In genomic region chr3:113166719-113167492, GRCh38 we compare ENCODE assay signal across 1 cellular context.
TF ChIP-seq lines count a peak whose summit lies in the region.

No MANE protein-coding gene starts in this region.

TF ChIP-seq in HEK293, 187 proteins besides CTCF, POLR2A, EP300 and RAD21 (continued from another document):
- TF ChIP-seq TRIM28 (IDR thresholded peaks at IDR 0.05; ENCODE audit: borderline replicate concordance, low read length) = peak; percentile 68; the same call in 1 of the 2 replicates
- no peak for TF ChIP-seq ZNF560 (tag by site-specific recombination; IDR thresholded peaks at IDR 0.05; ENCODE audit: borderline replicate concordance)
- no peak for TF ChIP-seq PBX3 (CRISPR knock-in tag; IDR thresholded peaks at IDR 0.05)
- TF ChIP-seq ZNF112 (tag by site-specific recombination; IDR thresholded peaks at IDR 0.05) = no peak
- no peak for TF ChIP-seq ZNF561 (tag by site-specific recombination; IDR thresholded peaks at IDR 0.05; ENCODE audit: borderline replicate concordance)
- TF ChIP-seq GFI1B (tag by site-specific recombination; IDR thresholded peaks at IDR 0.05) = no peak; the same call in 1 of the 2 replicates
- peak; percentile 91 for TF ChIP-seq PRDM1 (tag by site-specific recombination; IDR thresholded peaks at IDR 0.05)
- TF ChIP-seq ZNF660 (tag by site-specific recombination; IDR thresholded peaks at IDR 0.05) = 0 out of 2 replicates have a peak, but pooled peaks have one; percentile 14
- no peak for TF ChIP-seq ZNF488 (tag by site-specific recombination; IDR thresholded peaks at IDR 0.05)
- no peak for TF ChIP-seq SP3 (tag by site-specific recombination; IDR thresholded peaks at IDR 0.05)
- TF ChIP-seq ZSCAN18 (tag by site-specific recombination; IDR thresholded peaks at IDR 0.05) = no peak
- no peak for TF ChIP-seq ZNF274 (IDR thresholded peaks at IDR 0.05; ENCODE audit: low read length)
- no peak for TF ChIP-seq ZNF274 (tag by site-specific recombination; IDR thresholded peaks at IDR 0.05; ENCODE audit: borderline replicate concordance)
- TF ChIP-seq, protein P1, sequence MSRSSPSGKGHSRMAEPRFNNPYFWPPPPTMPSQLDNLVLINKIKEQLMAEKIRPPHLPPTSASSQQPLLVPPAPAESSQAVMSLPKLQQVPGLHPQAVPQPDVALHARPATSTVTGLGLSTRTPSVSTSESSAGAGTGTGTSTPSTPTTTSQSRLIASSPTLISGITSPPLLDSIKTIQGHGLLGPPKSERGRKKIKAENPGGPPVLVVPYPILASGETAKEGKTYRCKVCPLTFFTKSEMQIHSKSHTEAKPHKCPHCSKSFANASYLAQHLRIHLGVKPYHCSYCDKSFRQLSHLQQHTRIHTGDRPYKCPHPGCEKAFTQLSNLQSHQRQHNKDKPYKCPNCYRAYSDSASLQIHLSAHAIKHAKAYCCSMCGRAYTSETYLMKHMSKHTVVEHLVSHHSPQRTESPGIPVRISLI (tag by site-specific recombination; IDR thresholded peaks at IDR 0.05) = no peak
- TF ChIP-seq ZNF777 (tag by site-specific recombination; IDR thresholded peaks at IDR 0.05; ENCODE audit: borderline replicate concordance) = no peak
- no peak for TF ChIP-seq ZNF391 (tag by site-specific recombination; IDR thresholded peaks at IDR 0.05; ENCODE audit: borderline replicate concordance, low read depth)
- no peak for TF ChIP-seq ZNF510 (tag by site-specific recombination; IDR thresholded peaks at IDR 0.05; ENCODE audit: insufficient replicate concordance)
- TF ChIP-seq ZNF292 (tag by site-specific recombination; IDR thresholded peaks at IDR 0.05; ENCODE audit: borderline replicate concordance, low read depth) = no peak
- TF ChIP-seq IKZF3 (tag by site-specific recombination; IDR thresholded peaks at IDR 0.05) = peak; percentile 54; the same call in 1 of the 2 replicates
- no peak for TF ChIP-seq KLF7 (tag by site-specific recombination; IDR thresholded peaks at IDR 0.05; ENCODE audit: borderline replicate concordance)
- TF ChIP-seq ZSCAN23 (tag by site-specific recombination; IDR thresholded peaks at IDR 0.05) = 0 out of 2 replicates have a peak, but pooled peaks have one; percentile 76
- no peak for TF ChIP-seq ZNF530 (tag by site-specific recombination; IDR thresholded peaks at IDR 0.05; ENCODE audit: low read depth)
- no peak for TF ChIP-seq ZNF223 (tag by site-specific recombination; IDR thresholded peaks at IDR 0.05)
- TF ChIP-seq, protein P2, sequence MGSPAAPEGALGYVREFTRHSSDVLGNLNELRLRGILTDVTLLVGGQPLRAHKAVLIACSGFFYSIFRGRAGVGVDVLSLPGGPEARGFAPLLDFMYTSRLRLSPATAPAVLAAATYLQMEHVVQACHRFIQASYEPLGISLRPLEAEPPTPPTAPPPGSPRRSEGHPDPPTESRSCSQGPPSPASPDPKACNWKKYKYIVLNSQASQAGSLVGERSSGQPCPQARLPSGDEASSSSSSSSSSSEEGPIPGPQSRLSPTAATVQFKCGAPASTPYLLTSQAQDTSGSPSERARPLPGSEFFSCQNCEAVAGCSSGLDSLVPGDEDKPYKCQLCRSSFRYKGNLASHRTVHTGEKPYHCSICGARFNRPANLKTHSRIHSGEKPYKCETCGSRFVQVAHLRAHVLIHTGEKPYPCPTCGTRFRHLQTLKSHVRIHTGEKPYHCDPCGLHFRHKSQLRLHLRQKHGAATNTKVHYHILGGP (tag by site-specific recombination; IDR thresholded peaks at IDR 0.05) = no peak
- TF ChIP-seq ZNF426 (tag by site-specific recombination; IDR thresholded peaks at IDR 0.05) = no peak
- TF ChIP-seq ZBTB20 (tag by site-specific recombination; IDR thresholded peaks at IDR 0.05) = peak; percentile 17; the same call in 1 of the 2 replicates
- no peak for TF ChIP-seq ZFHX2 (tag by site-specific recombination; conservative IDR thresholded peaks at IDR 0.05)
- TF ChIP-seq MZF1 (tag by site-specific recombination; IDR thresholded peaks at IDR 0.05; ENCODE audit: borderline replicate concordance) = peak; percentile 32; the same call in 1 of the 2 replicates
- TF ChIP-seq, protein P3, sequence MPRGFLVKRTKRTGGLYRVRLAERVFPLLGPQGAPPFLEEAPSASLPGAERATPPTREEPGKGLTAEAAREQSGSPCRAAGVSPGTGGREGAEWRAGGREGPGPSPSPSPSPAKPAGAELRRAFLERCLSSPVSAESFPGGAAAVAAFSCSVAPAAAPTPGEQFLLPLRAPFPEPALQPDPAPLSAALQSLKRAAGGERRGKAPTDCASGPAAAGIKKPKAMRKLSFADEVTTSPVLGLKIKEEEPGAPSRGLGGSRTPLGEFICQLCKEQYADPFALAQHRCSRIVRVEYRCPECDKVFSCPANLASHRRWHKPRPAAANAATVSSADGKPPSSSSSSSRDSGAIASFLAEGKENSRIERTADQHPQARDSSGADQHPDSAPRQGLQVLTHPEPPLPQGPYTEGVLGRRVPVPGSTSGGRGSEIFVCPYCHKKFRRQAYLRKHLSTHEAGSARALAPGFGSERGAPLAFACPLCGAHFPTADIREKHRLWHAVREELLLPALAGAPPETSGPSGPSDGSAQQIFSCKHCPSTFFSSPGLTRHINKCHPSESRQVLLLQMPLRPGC (tag by site-specific recombination; IDR thresholded peaks at IDR 0.05) = 0 out of 2 replicates have a peak, but pooled peaks have one; percentile 41
- peak; percentile 58; the same call in 1 of the 2 replicates for TF ChIP-seq ZBTB44 (tag by site-specific recombination; IDR thresholded peaks at IDR 0.05)
- TF ChIP-seq OSR2 (tag by site-specific recombination; IDR thresholded peaks at IDR 0.05) = peak; percentile 82
- TF ChIP-seq ZNF184 (tag by site-specific recombination; IDR thresholded peaks at IDR 0.05) = no peak
- TF ChIP-seq, protein P4, sequence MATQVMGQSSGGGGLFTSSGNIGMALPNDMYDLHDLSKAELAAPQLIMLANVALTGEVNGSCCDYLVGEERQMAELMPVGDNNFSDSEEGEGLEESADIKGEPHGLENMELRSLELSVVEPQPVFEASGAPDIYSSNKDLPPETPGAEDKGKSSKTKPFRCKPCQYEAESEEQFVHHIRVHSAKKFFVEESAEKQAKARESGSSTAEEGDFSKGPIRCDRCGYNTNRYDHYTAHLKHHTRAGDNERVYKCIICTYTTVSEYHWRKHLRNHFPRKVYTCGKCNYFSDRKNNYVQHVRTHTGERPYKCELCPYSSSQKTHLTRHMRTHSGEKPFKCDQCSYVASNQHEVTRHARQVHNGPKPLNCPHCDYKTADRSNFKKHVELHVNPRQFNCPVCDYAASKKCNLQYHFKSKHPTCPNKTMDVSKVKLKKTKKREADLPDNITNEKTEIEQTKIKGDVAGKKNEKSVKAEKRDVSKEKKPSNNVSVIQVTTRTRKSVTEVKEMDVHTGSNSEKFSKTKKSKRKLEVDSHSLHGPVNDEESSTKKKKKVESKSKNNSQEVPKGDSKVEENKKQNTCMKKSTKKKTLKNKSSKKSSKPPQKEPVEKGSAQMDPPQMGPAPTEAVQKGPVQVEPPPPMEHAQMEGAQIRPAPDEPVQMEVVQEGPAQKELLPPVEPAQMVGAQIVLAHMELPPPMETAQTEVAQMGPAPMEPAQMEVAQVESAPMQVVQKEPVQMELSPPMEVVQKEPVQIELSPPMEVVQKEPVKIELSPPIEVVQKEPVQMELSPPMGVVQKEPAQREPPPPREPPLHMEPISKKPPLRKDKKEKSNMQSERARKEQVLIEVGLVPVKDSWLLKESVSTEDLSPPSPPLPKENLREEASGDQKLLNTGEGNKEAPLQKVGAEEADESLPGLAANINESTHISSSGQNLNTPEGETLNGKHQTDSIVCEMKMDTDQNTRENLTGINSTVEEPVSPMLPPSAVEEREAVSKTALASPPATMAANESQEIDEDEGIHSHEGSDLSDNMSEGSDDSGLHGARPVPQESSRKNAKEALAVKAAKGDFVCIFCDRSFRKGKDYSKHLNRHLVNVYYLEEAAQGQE (tag by site-specific recombination; IDR thresholded peaks at IDR 0.05) = 0 out of 2 replicates have a peak, but pooled peaks have one; percentile 9
- TF ChIP-seq ZNF707 (tag by site-specific recombination; IDR thresholded peaks at IDR 0.05) = no peak
- no peak for TF ChIP-seq ZNF133 (tag by site-specific recombination; IDR thresholded peaks at IDR 0.05)
- peak; percentile 68 for TF ChIP-seq ZNF501 (tag by site-specific recombination; IDR thresholded peaks at IDR 0.05)
- TF ChIP-seq, protein P5, sequence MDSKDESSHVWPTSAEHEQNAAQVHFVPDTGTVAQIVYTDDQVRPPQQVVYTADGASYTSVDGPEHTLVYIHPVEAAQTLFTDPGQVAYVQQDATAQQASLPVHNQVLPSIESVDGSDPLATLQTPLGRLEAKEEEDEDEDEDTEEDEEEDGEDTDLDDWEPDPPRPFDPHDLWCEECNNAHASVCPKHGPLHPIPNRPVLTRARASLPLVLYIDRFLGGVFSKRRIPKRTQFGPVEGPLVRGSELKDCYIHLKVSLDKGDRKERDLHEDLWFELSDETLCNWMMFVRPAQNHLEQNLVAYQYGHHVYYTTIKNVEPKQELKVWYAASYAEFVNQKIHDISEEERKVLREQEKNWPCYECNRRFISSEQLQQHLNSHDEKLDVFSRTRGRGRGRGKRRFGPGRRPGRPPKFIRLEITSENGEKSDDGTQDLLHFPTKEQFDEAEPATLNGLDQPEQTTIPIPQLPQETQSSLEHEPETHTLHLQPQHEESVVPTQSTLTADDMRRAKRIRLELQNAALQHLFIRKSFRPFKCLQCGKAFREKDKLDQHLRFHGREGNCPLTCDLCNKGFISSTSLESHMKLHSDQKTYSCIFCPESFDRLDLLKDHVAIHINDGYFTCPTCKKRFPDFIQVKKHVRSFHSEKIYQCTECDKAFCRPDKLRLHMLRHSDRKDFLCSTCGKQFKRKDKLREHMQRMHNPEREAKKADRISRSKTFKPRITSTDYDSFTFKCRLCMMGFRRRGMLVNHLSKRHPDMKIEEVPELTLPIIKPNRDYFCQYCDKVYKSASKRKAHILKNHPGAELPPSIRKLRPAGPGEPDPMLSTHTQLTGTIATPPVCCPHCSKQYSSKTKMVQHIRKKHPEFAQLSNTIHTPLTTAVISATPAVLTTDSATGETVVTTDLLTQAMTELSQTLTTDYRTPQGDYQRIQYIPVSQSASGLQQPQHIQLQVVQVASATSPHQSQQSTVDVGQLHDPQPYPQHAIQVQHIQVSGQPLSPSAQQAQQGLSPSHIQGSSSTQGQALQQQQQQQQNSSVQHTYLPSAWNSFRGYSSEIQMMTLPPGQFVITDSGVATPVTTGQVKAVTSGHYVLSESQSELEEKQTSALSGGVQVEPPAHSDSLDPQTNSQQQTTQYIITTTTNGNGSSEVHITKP (tag by site-specific recombination; IDR thresholded peaks at IDR 0.05) = peak; percentile 71
- no peak; the same call in 1 of the 2 replicates for TF ChIP-seq ZNF76 (tag by site-specific recombination; IDR thresholded peaks at IDR 0.05; ENCODE audit: borderline replicate concordance, low read depth)
- TF ChIP-seq ZSCAN16 (tag by site-specific recombination; IDR thresholded peaks at IDR 0.05) = no peak
- no peak for TF ChIP-seq ZNF704 (tag by site-specific recombination; IDR thresholded peaks at IDR 0.05)
- TF ChIP-seq ZNF473 (tag by site-specific recombination; IDR thresholded peaks at IDR 0.05) = no peak
- TF ChIP-seq ZFP69B (tag by site-specific recombination; IDR thresholded peaks at IDR 0.05) = no peak
TF ChIP-seq in HEK293: peak in this region for 36.
